ENCODE assay signal across 8 cellular contexts in the genomic region with DNA sequence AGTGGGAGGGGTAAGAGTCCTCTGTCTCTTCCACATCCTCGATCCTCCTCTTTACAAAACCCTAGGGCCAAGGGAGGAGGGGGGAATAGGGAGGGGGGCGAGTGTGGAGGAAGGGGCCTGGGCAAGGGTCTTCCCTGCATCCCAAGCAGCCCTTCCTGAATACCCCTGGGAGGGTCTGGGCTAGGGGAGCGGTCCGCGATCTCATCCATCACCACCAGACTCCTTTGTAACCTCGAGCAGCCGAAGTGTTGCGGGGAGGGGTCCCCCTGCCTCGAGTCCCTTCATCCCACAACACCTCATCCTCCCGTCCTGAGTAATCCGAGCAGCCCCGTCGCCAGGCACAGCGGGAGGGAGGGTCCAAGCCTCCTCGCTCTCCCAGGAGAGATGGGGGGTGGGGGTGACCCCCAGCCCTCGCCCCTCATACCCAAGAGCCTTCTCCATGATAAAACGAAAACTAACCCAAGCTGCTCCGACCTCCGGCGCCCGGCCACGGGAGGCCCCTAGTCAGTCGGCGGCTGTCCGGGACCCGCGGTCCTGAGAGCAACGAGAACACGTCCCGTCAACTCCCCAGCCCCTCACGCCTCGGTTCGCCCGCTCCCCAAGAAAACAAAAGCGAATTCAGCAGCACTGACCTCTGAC. TPM values are rescaled to one million over a fixed set of nuclear protein-coding genes. Genes with fewer than 3 reads are reported as not detected.
A peak's percentile ranks its signal among the peaks of the same experiment; 100 is the strongest.
DNase-seq lines count a peak whose midpoint lies in the region; ATAC-seq and TF ChIP-seq lines count a peak whose summit lies in the region.

No MANE protein-coding gene starts in this region.

- peak overlapping the region; percentile 66 for H3K4me3 Mint-ChIP-seq in stimulated activated memory B cell treated with anti-CD40 and anti-IgM and Interleukin-4, amounts not matched to agents 10 μg/mL and 1 μg/mL and 100 μg/mL, for 72 hours

- H3K36me3 ChIP-seq in WERI-Rb-1 (no peaks in the 10 kb centered on the region), left ventricle myocardium inferior (no peaks in the 10 kb centered on the region), SJCRH30 (no peaks in the 10 kb centered on the region)

- H3K36me3 Mint-ChIP-seq in stimulated activated memory B cell treated with anti-CD40 and anti-IgM and Interleukin-4, amounts not matched to agents 10 μg/mL and 1 μg/mL and 100 μg/mL, for 72 hours: no peaks in the 10 kb centered on the region

- H3K27me3 ChIP-seq in WERI-Rb-1 (ENCODE audit: insufficient read depth, low read depth, severe bottlenecking): peaks cover 11% of the 10 kb centered on the region
- H3K27me3 ChIP-seq in left ventricle myocardium inferior (ENCODE audit: low read depth): peaks cover 50% of the 10 kb centered on the region
- H3K27me3 ChIP-seq in SJCRH30: no peaks in the 10 kb centered on the region

- no peak overlapping the region; the same call in 1 of the 2 replicates for H3K27ac ChIP-seq in WERI-Rb-1
- H3K27ac ChIP-seq in left ventricle myocardium inferior (replicated peaks): no peak overlapping the region
- no peak overlapping the region for H3K27ac ChIP-seq in SJCRH30

- H3K27ac Mint-ChIP-seq in stimulated activated memory B cell treated with anti-CD40 and anti-IgM and Interleukin-4, amounts not matched to agents 10 μg/mL and 1 μg/mL and 100 μg/mL, for 72 hours: no peak overlapping the region

- peaks cover 3% of the 10 kb centered on the region for H3K9me3 Mint-ChIP-seq in stimulated activated memory B cell treated with anti-CD40 and anti-IgM and Interleukin-4, amounts not matched to agents 10 μg/mL and 1 μg/mL and 100 μg/mL, for 72 hours

- ATAC-seq in HG02938 (IDR thresholded peaks at IDR 0.05; ENCODE audit: unreplicated experiment): peak; percentile 13
- peak; percentile 20 for ATAC-seq in stimulated activated memory B cell treated with anti-CD40 and anti-IgM and Interleukin-4, amounts not matched to agents 10 μg/mL and 1 μg/mL and 100 μg/mL, for 72 hours

- TF ChIP-seq CTCF in WERI-Rb-1 (IDR thresholded peaks at IDR 0.05; ENCODE audit: low read depth, low read length): no peak
- no peak for TF ChIP-seq CTCF in left ventricle myocardium inferior (IDR thresholded peaks at IDR 0.05; ENCODE audit: borderline replicate concordance)

- H3K4me3 ChIP-seq in WERI-Rb-1 (ENCODE audit: low read depth, low read length) (peak overlapping the region; percentile 63), left ventricle myocardium inferior (peak overlapping the region; percentile 68), SJCRH30 (no peak overlapping the region)

- peaks cover 21% of the 10 kb centered on the region for H3K4me1 ChIP-seq in left ventricle myocardium inferior
- peaks cover 3% of the 10 kb centered on the region; the same call in 1 of the 2 replicates for H3K4me1 ChIP-seq in SJCRH30

- H3K9me3 ChIP-seq in WERI-Rb-1 (ENCODE audit: severe bottlenecking) (no peaks in the 10 kb centered on the region), left ventricle myocardium inferior (replicated peaks) (no peaks in the 10 kb centered on the region), SJCRH30 (replicated peaks) (no peaks in the 10 kb centered on the region)

- peak; percentile 13 for DNase-seq in NCI-H1436 (lab: John Stamatoyannopoulos, UW)
- DNase-seq in NCI-H1436 treated with DMSO at 0.1 percent for 48 hours (lab: John Stamatoyannopoulos, UW): no peak
- no peak for DNase-seq in WERI-Rb-1
- no peak for DNase-seq in left ventricle myocardium inferior
- DNase-seq in SJCRH30: no peak
- DNase-seq in DMS53 (lab: John Stamatoyannopoulos, UW): no peak

- intact Hi-C loops in left ventricle myocardium inferior (cut with micrococcal nuclease): no loop called here

- H3K27me3 Mint-ChIP-seq in stimulated activated memory B cell treated with anti-CD40 and anti-IgM and Interleukin-4, amounts not matched to agents 10 μg/mL and 1 μg/mL and 100 μg/mL, for 72 hours: peaks cover 28% of the 10 kb centered on the region

- H3K4me1 Mint-ChIP-seq in stimulated activated memory B cell treated with anti-CD40 and anti-IgM and Interleukin-4, amounts not matched to agents 10 μg/mL and 1 μg/mL and 100 μg/mL, for 72 hours: peaks cover 30% of the 10 kb centered on the region

RNA-seq across cellular contexts. Expression of a gene that starts 0.5 kb away (rescaled TPM):
- 0.16 TPM for total RNA-seq in left ventricle myocardium inferior
- 0.04 and 0.08 TPM in 2 replicates for total RNA-seq in SJCRH30 (2014; rRNA removed; shearing (Covaris generic))
